Comparison of ENCODE assay signal across 8 cellular contexts in genomic region chr14:68792022-68792829, GRCh38. TPM values are rescaled to one million over a fixed set of nuclear protein-coding genes. Genes with fewer than 3 reads are reported as not detected.
DNase-seq lines count a peak whose midpoint lies in the region; ATAC-seq and TF ChIP-seq lines count a peak whose summit lies in the region.

No MANE protein-coding gene starts in this region.

- H3K4me3 ChIP-seq in gastroesophageal sphincter (peak overlapping the region; percentile 65 to 87), psoas muscle (peak overlapping the region; percentile 91)

- H3K36me3 ChIP-seq in gastroesophageal sphincter (peaks cover 0 to 42% of the 10 kb centered on the region in 2 donors), psoas muscle (ENCODE audit: insufficient read depth in 1 of 2, low read depth in 1 of 2) (peaks cover 23 to 52% of the 10 kb centered on the region in 2 donors)

- peak overlapping the region; percentile 88 for H3K4me3 Mint-ChIP-seq in activated CD4-positive, alpha-beta T cell treated with anti-CD3 and anti-CD28 coated beads, Interleukin-2, amount 10 ng/mL, durations not matched to agents 7 days and 5 days
- peak overlapping the region; percentile 89 for H3K4me3 Mint-ChIP-seq in activated CD4-positive, alpha-beta memory T cell treated with anti-CD3 and anti-CD28 coated beads for 36 hours

- CTCF ChIA-PET in activated CD4-positive, alpha-beta T cell treated with anti-CD3 and anti-CD28 coated beads, Interleukin-2, amount 10 ng/mL, durations not matched to agents 7 days and 5 days (lab: Charles Lee): interaction anchor here (1.2 to 2.2 kb wide), 6 partner anchors 8 to 554 kb away, joined by 3 to 10 read pairs (median 4); no protein-coding TSS in a partner anchor
- CTCF ChIA-PET in activated CD4-positive, alpha-beta memory T cell treated with anti-CD3 and anti-CD28 coated beads for 36 hours (lab: Charles Lee): interaction anchor here (1.0 to 11.0 kb wide), 5 partner anchors 12 to 543 kb away, joined by 3 to 218 read pairs (median 52); no protein-coding TSS in a partner anchor

- POLR2A ChIA-PET in activated CD4-positive, alpha-beta T cell treated with anti-CD3 and anti-CD28 coated beads, Interleukin-2, amount 10 ng/mL, durations not matched to agents 7 days and 5 days (lab: Charles Lee): interaction anchor here (0.6 to 3.4 kb wide), 5 partner anchors 11 to 53 kb away, joined by 3 to 17 read pairs (median 6); no protein-coding TSS in a partner anchor
- POLR2A ChIA-PET in activated CD4-positive, alpha-beta memory T cell treated with anti-CD3 and anti-CD28 coated beads for 36 hours (lab: Charles Lee): interaction anchor here (1.0 to 7.1 kb wide), 11 partner anchors 11 to 542 kb away, joined by 3 to 163 read pairs (median 8); no protein-coding TSS in a partner anchor

- no peak for TF ChIP-seq EP300 in gastroesophageal sphincter (IDR thresholded peaks at IDR 0.05)

- DNase-seq in activated CD4-positive, alpha-beta T cell treated with anti-CD3 and anti-CD28 coated beads, Interleukin-2, amount 10 ng/mL, durations not matched to agents 7 days and 5 days: peak; percentile 49
- no peak for DNase-seq in activated CD4-positive, alpha-beta T cell treated with anti-CD3 and anti-CD28 coated beads for 4 hours
- DNase-seq in activated CD4-positive, alpha-beta memory T cell treated with anti-CD3 and anti-CD28 coated beads for 36 hours: peak; percentile 57
- DNase-seq in psoas muscle (no peak), GM13977 (ENCODE audit: low spot score) (no peak)
- no peak for DNase-seq in effector CD8-positive, alpha-beta T cell (lab: John Stamatoyannopoulos, UW)

- peak overlapping the region; percentile 98 to 100 (median 100) for H3K27ac ChIP-seq in gastroesophageal sphincter
- H3K27ac ChIP-seq in psoas muscle: peak overlapping the region; percentile 100

- intact Hi-C loops in activated CD4-positive, alpha-beta memory T cell treated with anti-CD3 and anti-CD28 coated beads for 36 hours (cut with micrococcal nuclease): loop anchor here (5.0 to 10.0 kb wide), 4 partner anchors 505 to 1427 kb away; partner anchors contain the start of genes EIF2S1 and SUSD6
- intact Hi-C loops in psoas muscle (cut with DNase I): loop anchor here (2.0 to 5.0 kb wide), 4 partner anchors 245 to 650 kb away; no protein-coding TSS in a partner anchor

- H3K27ac Mint-ChIP-seq in activated CD4-positive, alpha-beta T cell treated with anti-CD3 and anti-CD28 coated beads, Interleukin-2, amount 10 ng/mL, durations not matched to agents 7 days and 5 days: peak overlapping the region; percentile 100
- peak overlapping the region; percentile 99 for H3K27ac Mint-ChIP-seq in activated CD4-positive, alpha-beta memory T cell treated with anti-CD3 and anti-CD28 coated beads for 36 hours

- H3K9me3 ChIP-seq in gastroesophageal sphincter (no peaks in the 10 kb centered on the region), psoas muscle (no peaks in the 10 kb centered on the region)

- H3K4me1 ChIP-seq in gastroesophageal sphincter (peaks cover 0 to 39% (median 14%) of the 10 kb centered on the region in 3 donors), psoas muscle (peaks cover 1% of the 10 kb centered on the region)

- TF ChIP-seq POLR2A in gastroesophageal sphincter (IDR thresholded peaks at IDR 0.05): no peak

- WGBS in gastroesophageal sphincter (ENCODE audit: low coverage in 1 of 2), 2 donors: 0% methylated on average over 6 of the region's 35 CpGs
- 0% methylated on average over 35 of the region's 35 CpGs for WGBS in psoas muscle, 3 donors

- no peak for TF ChIP-seq CTCF in gastroesophageal sphincter (IDR thresholded peaks at IDR 0.05)
- TF ChIP-seq CTCF in psoas muscle (IDR thresholded peaks at IDR 0.05): no peak
- TF ChIP-seq CTCF in GM13977 (IDR thresholded peaks at IDR 0.05; ENCODE audit: extremely low read depth, insufficient read depth, missing control alignments): no peak

- peaks cover 41% of the 10 kb centered on the region for H3K4me1 Mint-ChIP-seq in activated CD4-positive, alpha-beta T cell treated with anti-CD3 and anti-CD28 coated beads, Interleukin-2, amount 10 ng/mL, durations not matched to agents 7 days and 5 days
- peaks cover 40% of the 10 kb centered on the region for H3K4me1 Mint-ChIP-seq in activated CD4-positive, alpha-beta memory T cell treated with anti-CD3 and anti-CD28 coated beads for 36 hours (ENCODE audit: low read depth)

- no peak for ATAC-seq in gastroesophageal sphincter
- no peak for ATAC-seq in psoas muscle
- no peak for ATAC-seq in GM21825 (IDR thresholded peaks at IDR 0.05; ENCODE audit: unreplicated experiment)

- H3K36me3 Mint-ChIP-seq in activated CD4-positive, alpha-beta T cell treated with anti-CD3 and anti-CD28 coated beads, Interleukin-2, amount 10 ng/mL, durations not matched to agents 7 days and 5 days (ENCODE audit: low read depth): peaks cover 58% of the 10 kb centered on the region
- H3K36me3 Mint-ChIP-seq in activated CD4-positive, alpha-beta memory T cell treated with anti-CD3 and anti-CD28 coated beads for 36 hours: peaks cover 62% of the 10 kb centered on the region

- no peaks in the 10 kb centered on the region for H3K9me3 Mint-ChIP-seq in activated CD4-positive, alpha-beta T cell treated with anti-CD3 and anti-CD28 coated beads, Interleukin-2, amount 10 ng/mL, durations not matched to agents 7 days and 5 days
- H3K9me3 Mint-ChIP-seq in activated CD4-positive, alpha-beta memory T cell treated with anti-CD3 and anti-CD28 coated beads for 36 hours: no peaks in the 10 kb centered on the region

- H3K27me3 ChIP-seq in gastroesophageal sphincter (no peaks in the 10 kb centered on the region), psoas muscle (ENCODE audit: insufficient read depth in 3 of 3, low read length in 2 of 3) (no peaks in the 10 kb centered on the region)

- in situ Hi-C loops in GM13977 (cut with MboI; ENCODE audit: low pct_unique_long_range_greater_than_20kb, low sequenced_read_pairs, unreplicated experiment): no loop called here

- no peaks in the 10 kb centered on the region for H3K27me3 Mint-ChIP-seq in activated CD4-positive, alpha-beta T cell treated with anti-CD3 and anti-CD28 coated beads, Interleukin-2, amount 10 ng/mL, durations not matched to agents 7 days and 5 days
- H3K27me3 Mint-ChIP-seq in activated CD4-positive, alpha-beta memory T cell treated with anti-CD3 and anti-CD28 coated beads for 36 hours: no peaks in the 10 kb centered on the region

RNA-seq across cellular contexts. Expression of gene ZFP36L1, which starts 0.6 kb away (rescaled TPM):
- total RNA-seq in activated CD4-positive, alpha-beta T cell treated with anti-CD3 and anti-CD28 coated beads, Interleukin-2, amount 10 ng/mL, durations not matched to agents 7 days and 5 days: 10 to 100 TPM; 81.7 to 82.2 TPM
- 100 to 1,000 TPM; 103 to 107 TPM for total RNA-seq in activated CD4-positive, alpha-beta memory T cell treated with anti-CD3 and anti-CD28 coated beads for 36 hours
- 100 to 1,000 TPM; 154 to 451 (median 280) TPM for total RNA-seq in gastroesophageal sphincter
- total RNA-seq in psoas muscle: 100 to 1,000 TPM in 3 of 4 donors, 10 to 100 TPM in 1; 59.4 to 225 (median 160) TPM
- polyA plus RNA-seq in psoas muscle: 100 to 1,000 TPM in 1 of 3 donors, 10 to 100 TPM in 2; 45.4 to 144 (median 46.8) TPM

Comparison
In these comparisons a context has a peak if more than half of its experiments do, and no peak if none do; other contexts are left out.
1. DNase-seq: peak in activated CD4-positive, alpha-beta T cell treated with anti-CD3 and anti-CD28 coated beads, Interleukin-2, amount 10 ng/mL, durations not matched to agents 7 days and 5 days (single experiment) and activated CD4-positive, alpha-beta memory T cell treated with anti-CD3 and anti-CD28 coated beads for 36 hours (single experiment); none in activated CD4-positive, alpha-beta T cell treated with anti-CD3 and anti-CD28 coated beads for 4 hours (0 of 2), psoas muscle (0 of 2), GM13977 (single experiment) and effector CD8-positive, alpha-beta T cell (single experiment).